In genomic region chr16:886084-886543, GRCh38 we compare ENCODE assay signal across 1 cellular context.
TF ChIP-seq lines count a peak whose summit lies in the region.

No MANE protein-coding gene starts in this region.

TF ChIP-seq in IMR-90, 13 proteins besides CTCF, POLR2A, EP300 and RAD21 (continued from another document):
- TF ChIP-seq FOS (IDR thresholded peaks at IDR 0.05; ENCODE audit: low read depth, low read length) (no peak), RFX5 (IDR thresholded peaks at IDR 0.05; ENCODE audit: low read depth, low read length) (no peak), USF2 (IDR thresholded peaks at IDR 0.05; ENCODE audit: low read depth, low read length) (no peak), MAZ (IDR thresholded peaks at IDR 0.05; ENCODE audit: borderline replicate concordance, low read depth, low read length) (no peak), NFE2L2 (IDR thresholded peaks at IDR 0.05; ENCODE audit: low read depth, low read length) (no peak), CHD1 (IDR thresholded peaks at IDR 0.05; ENCODE audit: low read depth, low read length) (no peak), BHLHE40 (IDR thresholded peaks at IDR 0.05; ENCODE audit: low read depth, low read length) (no peak), RCOR1 (IDR thresholded peaks at IDR 0.05; ENCODE audit: insufficient replicate concordance, low read length) (no peak)
